ENCODE assay signal across 8 cellular contexts in the genomic region with DNA sequence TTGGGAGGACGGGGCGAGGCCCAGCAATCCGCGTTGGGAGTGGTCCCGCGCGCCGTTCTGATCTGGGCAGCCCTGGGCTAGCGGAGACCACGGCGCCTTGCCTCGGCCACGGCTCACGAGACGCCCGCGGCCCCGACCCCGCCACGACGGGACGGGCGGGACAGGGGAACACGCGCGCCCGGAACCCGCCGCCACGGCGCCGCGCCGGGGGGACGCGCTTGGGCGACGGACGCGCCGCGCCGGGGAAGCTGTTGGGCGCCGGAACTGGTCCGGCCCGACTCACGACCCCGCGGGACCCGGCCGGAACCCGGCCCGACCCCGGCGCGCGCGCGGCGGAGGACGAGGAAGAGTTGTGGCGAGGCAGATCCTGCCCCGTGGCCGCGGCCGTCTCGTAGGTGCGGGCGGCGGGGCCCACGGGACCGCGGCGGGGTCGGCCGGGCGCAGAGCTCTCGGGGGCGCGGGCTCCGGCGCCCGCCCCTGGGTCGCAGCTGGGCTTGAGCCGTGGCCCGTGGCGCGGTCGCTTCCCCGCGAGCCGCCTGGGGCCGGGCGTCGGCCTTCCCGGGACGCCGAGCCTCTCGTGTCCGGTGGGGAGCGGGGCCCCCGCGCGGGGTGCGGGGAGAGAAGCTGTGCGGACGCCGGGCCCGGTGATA. TPM values are rescaled to one million over a fixed set of nuclear protein-coding genes. Genes with fewer than 3 reads are reported as not detected.
DNase-seq lines count a peak whose midpoint lies in the region; ATAC-seq and TF ChIP-seq lines count a peak whose summit lies in the region.

ACSF3 (plus strand) TSS at position 251 of the 650 bp plus-strand sequence. CDS start 6,830 bp downstream, outside the sequence.

- WGBS in right cardiac atrium: under 1% methylated on average over 110 of the region's 110 CpGs

- TF ChIP-seq CTCF in ascending aorta (IDR thresholded peaks at IDR 0.05) (peak in 1 of 3 experiments; percentile 4), vagina (IDR thresholded peaks at IDR 0.05) (no peak)

- no peak for TF ChIP-seq POLR2A in vagina (IDR thresholded peaks at IDR 0.05)

- DNase-seq in NCI-H146 (lab: John Stamatoyannopoulos, UW) (peak; percentile 38), NCI-H146 treated with DMSO at 0.1 percent for 48 hours (lab: John Stamatoyannopoulos, UW; ENCODE audit: unreplicated experiment) (no peak), ascending aorta (ENCODE audit: low spot score in 2 of 2) (peak in 1 of 2 donors; percentile 75), right cardiac atrium (peak; percentile 68 to 87 (median 85)), renal cortical epithelial cell (ENCODE audit: low read depth) (no peak), vagina (ENCODE audit: extremely low spot score in 2 of 2) (no peak)

- intact Hi-C loops in T-helper 2 cell treated with Interferon-gamma antibody and Interleukin-4, amounts not matched to agents 100 ng/mL and 5 ng/mL, for 36 hours (cut with micrococcal nuclease): loop anchor here (10.0 kb wide), 1 partner anchor 59 kb away; no protein-coding TSS in a partner anchor
- intact Hi-C loops in ascending aorta (cut with DNase I) (loop anchor here (10.0 kb wide), 2 partner anchors 71 to 121 kb away; partner anchors contain the start of gene ZNF778), right cardiac atrium (cut with DNase I) (loop anchor here in 1 of 4 donors (10.0 kb wide), 1 partner anchor 149 kb away; no protein-coding TSS in a partner anchor), vagina (cut with DNase I) (no loop called here)

- H3K27me3 ChIP-seq in ascending aorta (no peaks in the 10 kb centered on the region), right cardiac atrium (ENCODE audit: control insufficient read depth, insufficient read depth) (no peaks in the 10 kb centered on the region), vagina (no peaks in the 10 kb centered on the region)

- H3K27ac ChIP-seq in ascending aorta (peak within 1 kb of the TSS; percentile 32 to 70), right cardiac atrium (ENCODE audit: low read length) (peak within 1 kb of the TSS; percentile 31), vagina (peak within 1 kb of the TSS; percentile 60)

- H3K9me3 ChIP-seq in ascending aorta (no peaks in the 10 kb centered on the region), right cardiac atrium (ENCODE audit: control insufficient read depth, low read length) (no peaks in the 10 kb centered on the region), vagina (no peaks in the 10 kb centered on the region)

- H3K36me3 ChIP-seq in ascending aorta (no peaks in the 10 kb centered on the region), vagina (no peaks in the 10 kb centered on the region)

- peaks cover 0 to 21% of the 10 kb centered on the region in 2 donors for H3K4me1 ChIP-seq in ascending aorta
- H3K4me1 ChIP-seq in right cardiac atrium (ENCODE audit: control insufficient read depth, insufficient read depth, low read length): peaks cover 6% of the 10 kb centered on the region
- peaks cover 40% of the 10 kb centered on the region for H3K4me1 ChIP-seq in vagina

- H3K4me3 ChIP-seq in ascending aorta: peak within 1 kb of the TSS; percentile 93
- peak within 1 kb of the TSS; percentile 94 for H3K4me3 ChIP-seq in right cardiac atrium (ENCODE audit: low read length)
- H3K4me3 ChIP-seq in vagina: peak within 1 kb of the TSS; percentile 70 to 86

- ATAC-seq in HG03571 (IDR thresholded peaks at IDR 0.05; ENCODE audit: unreplicated experiment) (peak; percentile 52), right cardiac atrium (peak; percentile 86 to 88)

RNA-seq across cellular contexts. Expression of gene ACSF3, which starts in this region (rescaled TPM):
- total RNA-seq in T-helper 2 cell treated with Interferon-gamma antibody and Interleukin-4, amounts not matched to agents 100 ng/mL and 5 ng/mL, for 36 hours: 50.0 and 51.4 TPM in 2 replicates
- total RNA-seq in ascending aorta: 5.2 TPM
- 10 to 100 TPM; 13.9 to 22.4 (median 16.7) TPM for total RNA-seq in right cardiac atrium
- 16.4 TPM for polyA plus RNA-seq in right cardiac atrium
- total RNA-seq in renal cortical epithelial cell: 29.2 and 29.8 TPM in 2 replicates
- 23.3 TPM for total RNA-seq in vagina

Comparison
In these comparisons a context has a peak if more than half of its experiments do, and no peak if none do; other contexts are left out.
1. DNase-seq: peak in NCI-H146 (single experiment) and right cardiac atrium (3 of 3); none in NCI-H146 treated with DMSO at 0.1 percent for 48 hours (single experiment), renal cortical epithelial cell (single experiment) and vagina (0 of 2).
2. Peak in every context shown above with its lines, with median percentiles within 50 percentile points of each other: H3K27ac ChIP-seq and H3K4me3 ChIP-seq.